Comparison of ENCODE assay signal across 1 cellular context in genomic region chr11:66495401-66495844, GRCh38.
TF ChIP-seq lines count a peak whose summit lies in the region.

No MANE protein-coding gene starts in this region.

TF ChIP-seq in GM12878, 131 proteins besides CTCF, POLR2A, EP300 and RAD21:
- TF ChIP-seq CUX1 (IDR thresholded peaks at IDR 0.05; ENCODE audit: insufficient replicate concordance, low read depth, low read length) (no peak), FOXM1 (IDR thresholded peaks at IDR 0.05; ENCODE audit: low read depth, low read length) (no peak), BMI1 (IDR thresholded peaks at IDR 0.05; ENCODE audit: borderline replicate concordance) (no peak), ZZZ3 (IDR thresholded peaks at IDR 0.05; ENCODE audit: control insufficient read depth, insufficient read length, low read depth) (no peak), IRF4 (IDR thresholded peaks at IDR 0.05; ENCODE audit: low read depth, low read length) (no peak), POLR2AphosphoS5 (IDR thresholded peaks at IDR 0.05; ENCODE audit: low read length) (no peak), MLLT1 (IDR thresholded peaks at IDR 0.05) (no peak), PKNOX1 (IDR thresholded peaks at IDR 0.05) (no peak), ZBTB11 (CRISPR knock-in tag; IDR thresholded peaks at IDR 0.05) (no peak), HDGF (IDR thresholded peaks at IDR 0.05) (no peak), ATF3 (IDR thresholded peaks at IDR 0.05; ENCODE audit: borderline replicate concordance, extremely low read depth, low read depth, low read length) (no peak), ATF7 (IDR thresholded peaks at IDR 0.05; ENCODE audit: low read depth) (no peak), ZNF207 (IDR thresholded peaks at IDR 0.05; ENCODE audit: borderline replicate concordance) (no peak), NFYA (IDR thresholded peaks at IDR 0.05; ENCODE audit: borderline replicate concordance, low read depth, low read length) (no peak), POU2F2 (IDR thresholded peaks at IDR 0.05; ENCODE audit: borderline replicate concordance, low read depth, low read length) (no peak), RB1 (IDR thresholded peaks at IDR 0.05; ENCODE audit: borderline replicate concordance) (no peak), ZBED1 (IDR thresholded peaks at IDR 0.05; ENCODE audit: borderline replicate concordance) (no peak), SUPT20H (IDR thresholded peaks at IDR 0.05; ENCODE audit: borderline replicate concordance, control insufficient read depth, low read depth, low read length) (no peak)
